2 cellular contexts compared by ENCODE assay signal in genomic region chr16:10610499-10611184, GRCh38.
TF ChIP-seq lines count a peak whose summit lies in the region.

No MANE protein-coding gene starts in this region.

TF ChIP-seq in A549, 52 proteins besides CTCF, POLR2A, EP300 and RAD21:
- TF ChIP-seq MAZ (IDR thresholded peaks at IDR 0.05; ENCODE audit: borderline replicate concordance, low read depth, low read length) (no peak), SREBF2 (IDR thresholded peaks at IDR 0.05) (no peak), MAX (IDR thresholded peaks at IDR 0.05) (no peak), HOXB5 (CRISPR knock-in tag; IDR thresholded peaks at IDR 0.05) (no peak), JUN (IDR thresholded peaks at IDR 0.05) (no peak), RFX5 (IDR thresholded peaks at IDR 0.05) (no peak)

TF ChIP-seq in K562, 482 proteins besides CTCF, POLR2A, EP300 and RAD21:
- TF ChIP-seq, protein P1, sequence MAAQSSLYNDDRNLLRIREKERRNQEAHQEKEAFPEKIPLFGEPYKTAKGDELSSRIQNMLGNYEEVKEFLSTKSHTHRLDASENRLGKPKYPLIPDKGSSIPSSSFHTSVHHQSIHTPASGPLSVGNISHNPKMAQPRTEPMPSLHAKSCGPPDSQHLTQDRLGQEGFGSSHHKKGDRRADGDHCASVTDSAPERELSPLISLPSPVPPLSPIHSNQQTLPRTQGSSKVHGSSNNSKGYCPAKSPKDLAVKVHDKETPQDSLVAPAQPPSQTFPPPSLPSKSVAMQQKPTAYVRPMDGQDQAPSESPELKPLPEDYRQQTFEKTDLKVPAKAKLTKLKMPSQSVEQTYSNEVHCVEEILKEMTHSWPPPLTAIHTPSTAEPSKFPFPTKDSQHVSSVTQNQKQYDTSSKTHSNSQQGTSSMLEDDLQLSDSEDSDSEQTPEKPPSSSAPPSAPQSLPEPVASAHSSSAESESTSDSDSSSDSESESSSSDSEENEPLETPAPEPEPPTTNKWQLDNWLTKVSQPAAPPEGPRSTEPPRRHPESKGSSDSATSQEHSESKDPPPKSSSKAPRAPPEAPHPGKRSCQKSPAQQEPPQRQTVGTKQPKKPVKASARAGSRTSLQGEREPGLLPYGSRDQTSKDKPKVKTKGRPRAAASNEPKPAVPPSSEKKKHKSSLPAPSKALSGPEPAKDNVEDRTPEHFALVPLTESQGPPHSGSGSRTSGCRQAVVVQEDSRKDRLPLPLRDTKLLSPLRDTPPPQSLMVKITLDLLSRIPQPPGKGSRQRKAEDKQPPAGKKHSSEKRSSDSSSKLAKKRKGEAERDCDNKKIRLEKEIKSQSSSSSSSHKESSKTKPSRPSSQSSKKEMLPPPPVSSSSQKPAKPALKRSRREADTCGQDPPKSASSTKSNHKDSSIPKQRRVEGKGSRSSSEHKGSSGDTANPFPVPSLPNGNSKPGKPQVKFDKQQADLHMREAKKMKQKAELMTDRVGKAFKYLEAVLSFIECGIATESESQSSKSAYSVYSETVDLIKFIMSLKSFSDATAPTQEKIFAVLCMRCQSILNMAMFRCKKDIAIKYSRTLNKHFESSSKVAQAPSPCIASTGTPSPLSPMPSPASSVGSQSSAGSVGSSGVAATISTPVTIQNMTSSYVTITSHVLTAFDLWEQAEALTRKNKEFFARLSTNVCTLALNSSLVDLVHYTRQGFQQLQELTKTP (IDR thresholded peaks at IDR 0.05; ENCODE audit: low read depth in 1 of 2, partially characterized antibody in 2 of 2) = no peak
- no peak for TF ChIP-seq PRMT5 (CRISPR knock-in tag; IDR thresholded peaks at IDR 0.05)
- no peak for TF ChIP-seq ETS2 (tag; IDR thresholded peaks at IDR 0.05; ENCODE audit: borderline replicate concordance, poor library complexity, severe bottlenecking)
- TF ChIP-seq SETDB1 (IDR thresholded peaks at IDR 0.05; ENCODE audit: low read length) = no peak
